ENCODE assay signal across 21 cellular contexts in genomic region chr4:12138478-12138877, GRCh38.
"Had no signal": no experiment of that assay in that cellular context is flagged by ENCODE, and none has a peak within 500 bp of the region (broad histone marks: within the 10 kb centered on the region; RNA-seq: fewer than 3 reads in every experiment).

No MANE protein-coding gene starts in this region.

- H3K27ac ChIP-seq: colonic mucosa, esophagus squamous epithelium, gastroesophageal sphincter, neural progenitor cell, ovary, suprapubic skin, thyroid gland had no signal

- H3K4me3 Mint-ChIP-seq: memory B cell; natural killer cell treated with Interleukin-12 subunit alpha and Interleukin-12 subunit beta and Interleukin-15 and Interleukin-18, amount 100 ng/mL, for 72 hours; neural progenitor cell; type B pancreatic cell had no signal

- H3K27me3 ChIP-seq: colonic mucosa, esophagus squamous epithelium, gastroesophageal sphincter, neural progenitor cell, ovary, suprapubic skin, thyroid gland had no signal

- ATAC-seq: gastroesophageal sphincter; left lobe of liver; natural killer cell treated with Interleukin-12 subunit alpha and Interleukin-12 subunit beta and Interleukin-15 and Interleukin-18, amount 100 ng/mL, for 72 hours; right cardiac atrium had no signal

- DNase-seq: colonic mucosa; dermis blood vessel endothelial cell; esophagus squamous epithelium; foreskin fibroblast; islet precursor cell; midbrain; nucleus accumbens; ovary; right cardiac atrium; small intestine; stimulated activated CD4-positive, alpha-beta T cell treated with anti-CD3 and anti-CD28 coated beads, Interleukin-12 subunit alpha, Interleukin-12 subunit beta, amount 100 ng/mL, for 4 hours; stimulated activated naive CD4-positive, alpha-beta T cell treated with Interleukin-2 at 50 U/mL for 16 hours; thyroid gland had no signal

- H3K4me3 ChIP-seq: colonic mucosa, esophagus squamous epithelium, gastroesophageal sphincter, neural progenitor cell, ovary, suprapubic skin, thyroid gland had no signal

- H3K4me2 ChIP-seq: neural progenitor cell had no signal

- H3K9me3 ChIP-seq: colonic mucosa, ovary, thyroid gland had no signal

- H3K27me3 Mint-ChIP-seq: memory B cell; natural killer cell treated with Interleukin-12 subunit alpha and Interleukin-12 subunit beta and Interleukin-15 and Interleukin-18, amount 100 ng/mL, for 72 hours; progenitor cell of endocrine pancreas; type B pancreatic cell had no signal

- H3K36me3 Mint-ChIP-seq: memory B cell; natural killer cell treated with Interleukin-12 subunit alpha and Interleukin-12 subunit beta and Interleukin-15 and Interleukin-18, amount 100 ng/mL, for 72 hours; neural progenitor cell; type B pancreatic cell had no signal

- H3K27ac Mint-ChIP-seq: memory B cell; natural killer cell treated with Interleukin-12 subunit alpha and Interleukin-12 subunit beta and Interleukin-15 and Interleukin-18, amount 100 ng/mL, for 72 hours; neural progenitor cell; progenitor cell of endocrine pancreas; type B pancreatic cell had no signal

- H3K4me1 ChIP-seq: colonic mucosa, esophagus squamous epithelium, gastroesophageal sphincter, neural progenitor cell, suprapubic skin, thyroid gland had no signal

- H3K4me1 Mint-ChIP-seq: neural progenitor cell had no signal

- H3K9ac ChIP-seq: neural progenitor cell had no signal

- H3K36me3 ChIP-seq: colonic mucosa, esophagus squamous epithelium, gastroesophageal sphincter, neural progenitor cell, ovary, suprapubic skin, thyroid gland had no signal
